8 cellular contexts compared by ENCODE assay signal in genomic region chr12:120468271-120468845, GRCh38. TPM values are rescaled to one million over a fixed set of nuclear protein-coding genes. Genes with fewer than 3 reads are reported as not detected.
DNase-seq lines count a peak whose midpoint lies in the region; ATAC-seq and TF ChIP-seq lines count a peak whose summit lies in the region.

No MANE protein-coding gene starts in this region.

- H3K4me3 ChIP-seq in cardiac muscle cell: peak overlapping the region; percentile 81
- H3K4me3 ChIP-seq in Loucy (ENCODE audit: low read length, poor library complexity, severe bottlenecking): peak overlapping the region; percentile 97
- peak overlapping the region; percentile 83 for H3K4me3 ChIP-seq in fibroblast of pulmonary artery (replicated peaks; ENCODE audit: low read depth, low read length)
- peak overlapping the region; percentile 97 for H3K4me3 ChIP-seq in neuron (ENCODE audit: low read length)

- no peaks in the 10 kb centered on the region for H3K27me3 ChIP-seq in cardiac muscle cell
- no peaks in the 10 kb centered on the region for H3K27me3 ChIP-seq in Loucy (ENCODE audit: insufficient read depth, low read length, poor library complexity, severe bottlenecking)
- no peaks in the 10 kb centered on the region for H3K27me3 ChIP-seq in neuron (ENCODE audit: insufficient read depth, low read length)

- H3K9me2 ChIP-seq in Loucy (replicated peaks; ENCODE audit: low read depth, low read length): no peaks in the 10 kb centered on the region

- H3K9ac ChIP-seq in Loucy (ENCODE audit: low read depth, low read length, poor library complexity, severe bottlenecking): peak overlapping the region; percentile 81

- no peaks in the 10 kb centered on the region for H3F3A ChIP-seq in Loucy (ENCODE audit: low read depth)

- H4K20me1 ChIP-seq in Loucy (ENCODE audit: insufficient read depth, low read length, poor library complexity, severe bottlenecking): peaks cover 61% of the 10 kb centered on the region

- peak overlapping the region; percentile 92 for H3K27ac ChIP-seq in cardiac muscle cell

- DNase-seq in cardiac muscle cell (ENCODE audit: low read depth in 1 of 2, low spot score in 1 of 2) (peak; percentile 59 to 78), Right ventricle myocardium inferior (ENCODE audit: missing footprints) (no peak), activated T-cell treated with anti-CD3 and anti-CD28 coated beads for 48 hours (ENCODE audit: low read depth) (peak; percentile 12), fibroblast of pulmonary artery (ENCODE audit: low read depth) (peak; percentile 70)

- intact Hi-C loops in Right ventricle myocardium inferior (cut with DNase I): no loop called here

- H3K4me1 ChIP-seq in cardiac muscle cell (ENCODE audit: low read depth) (peaks cover 4% of the 10 kb centered on the region), Loucy (ENCODE audit: insufficient read depth, low read length, poor library complexity, severe bottlenecking) (peaks cover 60% of the 10 kb centered on the region), neuron (ENCODE audit: insufficient read depth, low read length) (peaks cover 22% of the 10 kb centered on the region)

- TF ChIP-seq CTCF in cardiac muscle cell (IDR thresholded peaks at IDR 0.05; ENCODE audit: low read depth, low read length) (no peak), Loucy (conservative IDR thresholded peaks at IDR 0.05; ENCODE audit: low read length) (no peak), fibroblast of pulmonary artery (IDR thresholded peaks at IDR 0.05; ENCODE audit: low read length, missing control alignments) (no peak)

- H3K36me3 ChIP-seq in cardiac muscle cell: peaks cover 35% of the 10 kb centered on the region
- H3K36me3 ChIP-seq in Loucy (ENCODE audit: insufficient read depth, low read length): peaks cover 32% of the 10 kb centered on the region
- H3K36me3 ChIP-seq in neuron (ENCODE audit: insufficient read depth, low read length): peaks cover 42% of the 10 kb centered on the region

- peaks cover 85% of the 10 kb centered on the region for H3K79me2 ChIP-seq in Loucy (ENCODE audit: insufficient read depth, low read length)

- H2AFZ ChIP-seq in Loucy (ENCODE audit: low read length) (no peak overlapping the region), neuron (ENCODE audit: low read depth, low read length) (no peak overlapping the region)

- peak overlapping the region; percentile 96 for H3K4me2 ChIP-seq in Loucy (ENCODE audit: low read depth, low read length, poor library complexity, severe bottlenecking)

- ATAC-seq in Right ventricle myocardium inferior: no peak
- ATAC-seq in GM19328 (IDR thresholded peaks at IDR 0.05; ENCODE audit: unreplicated experiment): no peak
- no peak for ATAC-seq in HG03354 (IDR thresholded peaks at IDR 0.05; ENCODE audit: poor library complexity, severe bottlenecking, unreplicated experiment)

- H3K9me3 ChIP-seq in cardiac muscle cell (ENCODE audit: low read depth) (no peaks in the 10 kb centered on the region), Loucy (ENCODE audit: insufficient read depth, low read depth, low read length) (no peaks in the 10 kb centered on the region), neuron (ENCODE audit: low read length) (no peaks in the 10 kb centered on the region)

RNA-seq across cellular contexts. Expression of gene SRSF9, which starts 1.2 kb away (rescaled TPM):
- 126 and 131 TPM in 2 replicates for total RNA-seq in cardiac muscle cell
- 195 and 205 TPM in 2 replicates for polyA plus RNA-seq in cardiac muscle cell
- total RNA-seq in Right ventricle myocardium inferior: 40.1 TPM

RNA-seq across cellular contexts. Expression of gene GATC, which starts 22.1 kb away (rescaled TPM):
- total RNA-seq in cardiac muscle cell (13.8 and 19.3 TPM in 2 replicates), Right ventricle myocardium inferior (12.1 TPM)
- polyA plus RNA-seq in cardiac muscle cell: 11.4 and 12.7 TPM in 2 replicates

RNA-seq across cellular contexts. Expression of gene TRIAP1, which starts 22.2 kb away (rescaled TPM):
- 11.9 and 21.1 TPM in 2 replicates for total RNA-seq in cardiac muscle cell
- 41.9 and 58.8 TPM in 2 replicates for polyA plus RNA-seq in cardiac muscle cell
- 16.1 TPM for total RNA-seq in Right ventricle myocardium inferior

RNA-seq across cellular contexts. Expression of gene DYNLL1, which starts 27.6 kb away (rescaled TPM):
- total RNA-seq in cardiac muscle cell (186 and 248 TPM in 2 replicates), Right ventricle myocardium inferior (166 TPM)
- 534 and 546 TPM in 2 replicates for polyA plus RNA-seq in cardiac muscle cell

RNA-seq across cellular contexts. Expression of gene COX6A1, which starts 30.4 kb away (rescaled TPM):
- total RNA-seq in cardiac muscle cell (759 and 1,227 TPM in 2 replicates), Right ventricle myocardium inferior (135 TPM)
- 1,076 and 1,511 TPM in 2 replicates for polyA plus RNA-seq in cardiac muscle cell
